ENCODE assay signal across 1 cellular context in the genomic region with DNA sequence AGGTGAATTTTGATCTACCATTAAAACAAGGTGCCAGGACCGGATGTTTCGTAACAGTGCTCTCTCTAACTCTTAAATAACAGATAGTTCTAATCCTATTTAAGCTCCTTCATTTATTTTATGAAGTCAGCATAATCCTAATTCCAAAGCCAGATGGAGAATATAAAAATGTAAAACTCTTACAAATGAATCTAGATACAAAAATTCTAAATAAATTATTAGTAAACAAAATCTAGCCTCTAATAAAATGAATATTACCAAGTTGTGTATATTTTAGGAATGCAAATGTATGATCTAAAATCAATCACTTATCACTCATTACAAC.
TF ChIP-seq lines count a peak whose summit lies in the region.

No MANE protein-coding gene starts in this region.

TF ChIP-seq in H1, 55 proteins besides CTCF, POLR2A, EP300 and RAD21:
- TF ChIP-seq RFX5 (IDR thresholded peaks at IDR 0.05; ENCODE audit: borderline replicate concordance, low read depth, low read length) (no peak), POU5F1 (IDR thresholded peaks at IDR 0.05; ENCODE audit: low read depth, low read length) (no peak), CHD2 (IDR thresholded peaks at IDR 0.05; ENCODE audit: low read length) (no peak), RXRA (IDR thresholded peaks at IDR 0.05; ENCODE audit: insufficient read depth, low read depth, low read length) (no peak), KDM1A (IDR thresholded peaks at IDR 0.05; ENCODE audit: borderline replicate concordance, low read length) (no peak), HDAC2 (IDR thresholded peaks at IDR 0.05; ENCODE audit: borderline replicate concordance in 1 of 2, low read depth in 2 of 2, low read length in 2 of 2) (no peak), SIN3A (conservative IDR thresholded peaks at IDR 0.05 in 1 of 2, IDR thresholded peaks at IDR 0.05 in 1 of 2; ENCODE audit: low read depth in 1 of 2, low read length in 2 of 2) (no peak)
- TF ChIP-seq, protein P1, sequence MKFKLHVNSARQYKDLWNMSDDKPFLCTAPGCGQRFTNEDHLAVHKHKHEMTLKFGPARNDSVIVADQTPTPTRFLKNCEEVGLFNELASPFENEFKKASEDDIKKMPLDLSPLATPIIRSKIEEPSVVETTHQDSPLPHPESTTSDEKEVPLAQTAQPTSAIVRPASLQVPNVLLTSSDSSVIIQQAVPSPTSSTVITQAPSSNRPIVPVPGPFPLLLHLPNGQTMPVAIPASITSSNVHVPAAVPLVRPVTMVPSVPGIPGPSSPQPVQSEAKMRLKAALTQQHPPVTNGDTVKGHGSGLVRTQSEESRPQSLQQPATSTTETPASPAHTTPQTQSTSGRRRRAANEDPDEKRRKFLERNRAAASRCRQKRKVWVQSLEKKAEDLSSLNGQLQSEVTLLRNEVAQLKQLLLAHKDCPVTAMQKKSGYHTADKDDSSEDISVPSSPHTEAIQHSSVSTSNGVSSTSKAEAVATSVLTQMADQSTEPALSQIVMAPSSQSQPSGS (IDR thresholded peaks at IDR 0.05; ENCODE audit: low read length) = no peak
TF ChIP-seq in H1: peak in this region for 0.
